In genomic region chr10:74859546-74859945, GRCh38 we compare ENCODE assay signal across 25 cellular contexts.
"Had no signal": no experiment of that assay in that cellular context is flagged by ENCODE, and none has a peak within 500 bp of the region (broad histone marks: within the 10 kb centered on the region; RNA-seq: fewer than 3 reads in every experiment).

No MANE protein-coding gene starts in this region.

- H3K27ac Mint-ChIP-seq: immature natural killer cell; memory B cell; mesothelial cell of epicardium; natural killer cell; progenitor cell of endocrine pancreas; stimulated activated effector memory CD8-positive, alpha-beta T cell treated with anti-CD3 and anti-CD28 coated beads, Interleukin-12 subunit alpha, Interleukin-12 subunit beta, amount 100 ng/mL, for 72 hours; type B pancreatic cell had no signal

- H3K36me3 Mint-ChIP-seq: immature natural killer cell; natural killer cell; stimulated activated effector memory CD8-positive, alpha-beta T cell treated with anti-CD3 and anti-CD28 coated beads, Interleukin-12 subunit alpha, Interleukin-12 subunit beta, amount 100 ng/mL, for 72 hours had no signal

- H3K27me3 Mint-ChIP-seq: memory B cell, progenitor cell of endocrine pancreas, type B pancreatic cell had no signal

- H3K36me3 ChIP-seq: left ventricle myocardium inferior, lower lobe of right lung, ovary, suprapubic skin, thyroid gland had no signal

- H3K9me3 Mint-ChIP-seq: immature natural killer cell; memory B cell; natural killer cell; neural crest cell; stimulated activated effector memory CD8-positive, alpha-beta T cell treated with anti-CD3 and anti-CD28 coated beads, Interleukin-12 subunit alpha, Interleukin-12 subunit beta, amount 100 ng/mL, for 72 hours; type B pancreatic cell had no signal

- DNase-seq: effector memory CD4-positive, alpha-beta T cell; foreskin keratinocyte; immature natural killer cell; kidney; left cardiac atrium; left ventricle myocardium inferior; lower lobe of right lung; natural killer cell; ovary; right cardiac atrium; small intestine; stimulated activated CD4-positive, alpha-beta T cell treated with anti-CD3 and anti-CD28 coated beads, Interleukin-4, amount 100 ng/mL, for 1 hour; stimulated activated CD8-positive, alpha-beta memory T cell treated with anti-CD3 and anti-CD28 coated beads, Interleukin-4, amount 100 ng/mL, for 48 hours; stimulated activated naive CD8-positive, alpha-beta T cell treated with anti-CD3 and anti-CD28 coated beads, Interleukin-15, Interleukin-2, amounts not matched to agents 100 U/mL and 50 U/mL, for 24 hours; thyroid gland had no signal

- H3K9me3 ChIP-seq: left ventricle myocardium inferior, lower lobe of right lung, ovary, suprapubic skin, thyroid gland had no signal

- ATAC-seq: esophagus mucosa; foreskin keratinocyte; left cardiac atrium; lower lobe of right lung; natural killer cell; right cardiac atrium; stimulated activated effector memory CD8-positive, alpha-beta T cell treated with anti-CD3 and anti-CD28 coated beads, Interleukin-12 subunit alpha, Interleukin-12 subunit beta, amount 100 ng/mL, for 72 hours; stimulated activated naive CD8-positive, alpha-beta T cell treated with anti-CD3 and anti-CD28 coated beads, Interleukin-15, Interleukin-2, amounts not matched to agents 100 U/mL and 50 U/mL, for 24 hours had no signal

- H3K4me3 Mint-ChIP-seq: immature natural killer cell; memory B cell; mesothelial cell of epicardium; natural killer cell; neural crest cell; stimulated activated effector memory CD8-positive, alpha-beta T cell treated with anti-CD3 and anti-CD28 coated beads, Interleukin-12 subunit alpha, Interleukin-12 subunit beta, amount 100 ng/mL, for 72 hours; type B pancreatic cell had no signal

- H3K4me3 ChIP-seq: left ventricle myocardium inferior, lower lobe of right lung, ovary, suprapubic skin, thyroid gland had no signal

- H3K4me1 ChIP-seq: foreskin keratinocyte had no signal

- FAIRE-seq: endometrium, kidney, small intestine, urothelium cell line had no signal

- H3K27ac ChIP-seq: foreskin keratinocyte, left ventricle myocardium inferior, lower lobe of right lung, ovary, suprapubic skin, thyroid gland had no signal

- H3K27me3 ChIP-seq: foreskin keratinocyte, ovary, suprapubic skin, thyroid gland had no signal
